ENCODE assay signal across 23 cellular contexts in genomic region chr3:98038241-98038640, GRCh38. TPM values are rescaled to one million over a fixed set of nuclear protein-coding genes. Genes with fewer than 3 reads are reported as not detected.
DNase-seq lines count a peak whose midpoint lies in the region; ATAC-seq, FAIRE-seq and TF ChIP-seq lines count a peak whose summit lies in the region.
"Had no signal": no experiment of that assay in that cellular context is flagged by ENCODE, and none has a peak within 500 bp of the region (broad histone marks: within the 10 kb centered on the region; RNA-seq: fewer than 3 reads in every experiment).

No MANE protein-coding gene starts in this region.

- DNase-seq in activated CD4-positive, alpha-beta T cell treated with anti-CD3 and anti-CD28 coated beads for 36 hours, result no peak
- no peak for DNase-seq in activated CD4-positive, alpha-beta T cell treated with anti-CD3 and anti-CD28 coated beads, Interleukin-2, amount 50 U/mL, for 48 hours
- DNase-seq in NCI-H82 (lab: John Stamatoyannopoulos, UW) (peak; percentile 92), bronchial epithelial cell (ENCODE audit: low read depth) (peak; percentile 18), neural progenitor cell (ENCODE audit: low spot score) (no peak), esophagus squamous epithelium (lab: John Stamatoyannopoulos, UW) (no peak), RKO (ENCODE audit: low spot score) (no peak)
- DNase-seq: activated CD8-positive, alpha-beta T cell treated with anti-CD3 and anti-CD28 coated beads, Interleukin-2, amount 10 ng/mL, durations not matched to agents 7 days and 5 days; activated effector memory CD4-positive, alpha-beta T cell treated with Interleukin-2 at 50 U/mL for 16 hours; adrenal gland; DMS153; endodermal cell; KG1; left colon; NCI-H2171; NCI-H774; RPMI8226 had no signal

- TF ChIP-seq CTCF in bronchial epithelial cell (IDR thresholded peaks at IDR 0.05; ENCODE audit: insufficient read depth, low read length, severe bottlenecking) (no peak), neural progenitor cell (IDR thresholded peaks at IDR 0.05) (no peak), esophagus squamous epithelium (IDR thresholded peaks at IDR 0.05) (no peak)

- no peaks in the 10 kb centered on the region for H3K27me3 ChIP-seq in bronchial epithelial cell (ENCODE audit: control insufficient read depth, insufficient read depth, low read length)
- H3K27me3 ChIP-seq in neural progenitor cell, result no peaks in the 10 kb centered on the region
- H3K27me3 ChIP-seq in esophagus squamous epithelium, result peaks cover 0 to 34% (median 2%) of the 10 kb centered on the region in 4 donors
- H3K27me3 ChIP-seq: BLaER1 had no signal

- H3K79me2 ChIP-seq in neural progenitor cell (ENCODE audit: low read depth), result no peaks in the 10 kb centered on the region

- intact Hi-C loops in activated CD4-positive, alpha-beta T cell treated with anti-CD3 and anti-CD28 coated beads for 36 hours (cut with DNase I, micrococcal nuclease), result loop anchor here (2.0 to 5.0 kb wide), 8 partner anchors 147 to 864 kb away; partner anchors contain the start of genes CPOX (in 2 of the 2), CLDND1 (in 1 of the 2) and DCBLD2 (in 1 of the 2)
- intact Hi-C loops in esophagus squamous epithelium (cut with DNase I), result no loop called here

- no peak overlapping the region for H3K27ac Mint-ChIP-seq in activated CD4-positive, alpha-beta T cell treated with anti-CD3 and anti-CD28 coated beads for 36 hours
- H3K27ac Mint-ChIP-seq in neural progenitor cell, result no peak overlapping the region
- H3K27ac Mint-ChIP-seq: endodermal cell had no signal

- no peak for TF ChIP-seq POLR2A in esophagus squamous epithelium (IDR thresholded peaks at IDR 0.05)

- no peak overlapping the region for H3K4me3 ChIP-seq in bronchial epithelial cell (ENCODE audit: low read depth, low read length)
- no peak overlapping the region for H3K4me3 ChIP-seq in neural progenitor cell
- no peak overlapping the region for H3K4me3 ChIP-seq in esophagus squamous epithelium
- H3K4me3 ChIP-seq: adrenal gland, BLaER1 had no signal

- H3K27ac ChIP-seq in neural progenitor cell (no peak overlapping the region), esophagus squamous epithelium (no peak overlapping the region)
- H3K27ac ChIP-seq: adrenal gland, BLaER1 had no signal

- peaks cover 11% of the 10 kb centered on the region for H3K4me1 ChIP-seq in neural progenitor cell
- H3K4me1 ChIP-seq in esophagus squamous epithelium, result peaks cover 0 to 6% (median 3%) of the 10 kb centered on the region in 3 donors
- H3K4me1 ChIP-seq: adrenal gland, BLaER1 had no signal

- FAIRE-seq in bronchial epithelial cell (lab: Jason Lieb, UNC), result no peak
- FAIRE-seq: frontal cortex had no signal

- peak overlapping the region; percentile 12 for H2AFZ ChIP-seq in neural progenitor cell (replicated peaks)

- H3K27me3 Mint-ChIP-seq in activated CD4-positive, alpha-beta T cell treated with anti-CD3 and anti-CD28 coated beads for 36 hours, result peaks cover 8% of the 10 kb centered on the region
- no peaks in the 10 kb centered on the region for H3K27me3 Mint-ChIP-seq in neural progenitor cell (ENCODE audit: insufficient read depth, low read depth)

- no peak overlapping the region for H3K4me2 ChIP-seq in neural progenitor cell
- H3K4me2 ChIP-seq: BLaER1 had no signal

- 26 to 42% methylated on average over 3 of the region's 3 CpGs for WGBS in esophagus squamous epithelium, 2 donors

- peaks cover 12% of the 10 kb centered on the region for H3K4me1 Mint-ChIP-seq in activated CD4-positive, alpha-beta T cell treated with anti-CD3 and anti-CD28 coated beads for 36 hours
- H3K4me1 Mint-ChIP-seq in neural progenitor cell, result no peaks in the 10 kb centered on the region
- H3K4me1 Mint-ChIP-seq: endodermal cell had no signal

- no peaks in the 10 kb centered on the region for H3K36me3 ChIP-seq in bronchial epithelial cell (ENCODE audit: control insufficient read depth, insufficient read depth, low read length)
- H3K36me3 ChIP-seq in neural progenitor cell, result no peaks in the 10 kb centered on the region
- no peaks in the 10 kb centered on the region for H3K36me3 ChIP-seq in esophagus squamous epithelium
- H3K36me3 ChIP-seq: adrenal gland, BLaER1 had no signal

- H3K9ac ChIP-seq in neural progenitor cell, result no peak overlapping the region
- H3K9ac ChIP-seq: BLaER1 had no signal

- peaks cover 2% of the 10 kb centered on the region for H3K9me3 Mint-ChIP-seq in activated CD4-positive, alpha-beta T cell treated with anti-CD3 and anti-CD28 coated beads for 36 hours (ENCODE audit: low read depth)
- H3K9me3 Mint-ChIP-seq in neural progenitor cell, result peaks cover 16% of the 10 kb centered on the region
- H3K9me3 Mint-ChIP-seq: endodermal cell had no signal

- no peaks in the 10 kb centered on the region for H3K36me3 Mint-ChIP-seq in activated CD4-positive, alpha-beta T cell treated with anti-CD3 and anti-CD28 coated beads for 36 hours (ENCODE audit: low read depth)
- H3K36me3 Mint-ChIP-seq in neural progenitor cell, result no peaks in the 10 kb centered on the region

- no peaks in the 10 kb centered on the region for H3F3A ChIP-seq in neural progenitor cell (ENCODE audit: low read depth)

- ATAC-seq in activated CD4-positive, alpha-beta T cell treated with anti-CD3 and anti-CD28 coated beads for 36 hours, result peak; percentile 13
- no peak for ATAC-seq in GM19395 (IDR thresholded peaks at IDR 0.05; ENCODE audit: unreplicated experiment)
- ATAC-seq: left colon had no signal

- no peak overlapping the region for H3K4me3 Mint-ChIP-seq in activated CD4-positive, alpha-beta T cell treated with anti-CD3 and anti-CD28 coated beads for 36 hours
- H3K4me3 Mint-ChIP-seq in neural progenitor cell, result no peak overlapping the region
- H3K4me3 Mint-ChIP-seq: activated CD8-positive, alpha-beta T cell treated with anti-CD3 and anti-CD28 coated beads, Interleukin-2, amount 10 ng/mL, durations not matched to agents 7 days and 5 days; endodermal cell had no signal

- no peaks in the 10 kb centered on the region for H4K20me1 ChIP-seq in neural progenitor cell (ENCODE audit: low read depth)
- H4K20me1 ChIP-seq: BLaER1 had no signal

- H3K9me3 ChIP-seq in neural progenitor cell (ENCODE audit: low read depth), result no peaks in the 10 kb centered on the region
- no peaks in the 10 kb centered on the region for H3K9me3 ChIP-seq in esophagus squamous epithelium
- H3K9me3 ChIP-seq: adrenal gland had no signal

- POLR2A ChIA-PET in activated CD4-positive, alpha-beta T cell treated with anti-CD3 and anti-CD28 coated beads for 36 hours (lab: Charles Lee), result interaction anchor here (0.7 to 0.8 kb wide), 2 partner anchors 95 to 485 kb away, joined by 3 to 4 read pairs; partner anchors contain the start of gene CLDND1

- CTCF ChIA-PET in activated CD4-positive, alpha-beta T cell treated with anti-CD3 and anti-CD28 coated beads for 36 hours (lab: Charles Lee), result interaction anchor here (0.6 to 7.0 kb wide), 16 partner anchors 12 to 776 kb away, joined by 3 to 55 read pairs (median 4); no protein-coding TSS in a partner anchor

RNA-seq across cellular contexts. Expression of gene GABRR3, which starts 3.1 kb away (rescaled TPM):
- not detected for total RNA-seq in activated CD4-positive, alpha-beta T cell treated with anti-CD3 and anti-CD28 coated beads for 36 hours
- total RNA-seq in bronchial epithelial cell (not detected in 2 replicates), neural progenitor cell (ENCODE audit: low replicate concordance) (not detected in 2 replicates), esophagus squamous epithelium (not detected)
- total RNA-seq: A172; activated CD8-positive, alpha-beta T cell treated with anti-CD3 and anti-CD28 coated beads, Interleukin-2, amount 10 ng/mL, durations not matched to agents 7 days and 5 days; endodermal cell; frontal cortex; left colon; pulmonary artery endothelial cell had no signal

RNA-seq across cellular contexts. Expression of gene OR5AC2, which starts 48.7 kb away (rescaled TPM):
- total RNA-seq in activated CD4-positive, alpha-beta T cell treated with anti-CD3 and anti-CD28 coated beads for 36 hours, result not detected
- total RNA-seq in bronchial epithelial cell (not detected in 2 replicates), neural progenitor cell (ENCODE audit: low replicate concordance) (not detected in 2 replicates), esophagus squamous epithelium (not detected)
- total RNA-seq: A172; activated CD8-positive, alpha-beta T cell treated with anti-CD3 and anti-CD28 coated beads, Interleukin-2, amount 10 ng/mL, durations not matched to agents 7 days and 5 days; adrenal gland; endodermal cell; frontal cortex; left colon; mononuclear cell; pulmonary artery endothelial cell had no signal

Comparison
In these comparisons a context has a peak if more than half of its experiments do, and no peak if none do; other contexts are left out.
1. DNase-seq: peak in NCI-H82 (single experiment) and bronchial epithelial cell (single experiment); none in activated CD4-positive, alpha-beta T cell treated with anti-CD3 and anti-CD28 coated beads for 36 hours (single experiment), activated CD4-positive, alpha-beta T cell treated with anti-CD3 and anti-CD28 coated beads, Interleukin-2, amount 50 U/mL, for 48 hours (0 of 2), neural progenitor cell (single experiment), esophagus squamous epithelium (single experiment) and RKO (single experiment).